ENCODE assay signal across 8 cellular contexts in genomic region chr6:87703039-87703438, GRCh38. TPM values are rescaled to one million over a fixed set of nuclear protein-coding genes. Genes with fewer than 3 reads are reported as not detected.
DNase-seq lines count a peak whose midpoint lies in the region; ATAC-seq and TF ChIP-seq lines count a peak whose summit lies in the region.
"Not testable (repeated sequence)": the region's sequence is repeated elsewhere in the genome, so short reads cannot be mapped to it uniquely, and the experiment has no call there.

No MANE protein-coding gene starts in this region.

- ATAC-seq in effector memory CD8-positive, alpha-beta T cell (replicated peaks) = not testable (repeated sequence)

- not testable (repeated sequence) for H3K27me3 Mint-ChIP-seq in activated naive CD4-positive, alpha-beta T cell treated with anti-CD3 and anti-CD28 coated beads, Interleukin-2, amount 50 U/mL, for 24 hours; effector memory CD8-positive, alpha-beta T cell; nephron (ENCODE audit: low read depth)

- 75 to 85% (median 83%) methylated on average over 19 of the region's 19 CpGs for WGBS in stomach, 5 donors

- not testable (repeated sequence) for H3K36me3 ChIP-seq in BJ (ENCODE audit: control insufficient read depth, insufficient read depth, low read length); iPS-18a (ENCODE audit: control insufficient read depth, low read depth, low read length); stomach

- H3K27ac ChIP-seq in HL-60 (replicated peaks) = peak overlapping the region; percentile 66
- not testable (repeated sequence) for H3K27ac ChIP-seq in iPS-18a (ENCODE audit: low read length)
- peak overlapping the region in 4 of 5 donors; percentile 95 to 99 (median 98) for H3K27ac ChIP-seq in stomach

- not testable (repeated sequence) for H3K36me3 Mint-ChIP-seq in activated naive CD4-positive, alpha-beta T cell treated with anti-CD3 and anti-CD28 coated beads, Interleukin-2, amount 50 U/mL, for 24 hours; nephron (ENCODE audit: low read depth)
- peaks cover 27% of the 10 kb centered on the region for H3K36me3 Mint-ChIP-seq in effector memory CD8-positive, alpha-beta T cell (ENCODE audit: insufficient read depth)

- H3K4me1 ChIP-seq in iPS-18a (ENCODE audit: control insufficient read depth, low read depth, low read length) = not testable (repeated sequence)
- H3K4me1 ChIP-seq in stomach = peaks cover 6 to 32% (median 18%) of the 10 kb centered on the region in 4 donors

- not testable (repeated sequence) for TF ChIP-seq POLR2A in stomach (IDR thresholded peaks at IDR 0.05)

- not testable (repeated sequence) for DNase-seq in BJ (ENCODE audit: low read depth); HL-60 (ENCODE audit: low read depth in 1 of 2, low spot score in 1 of 2); effector memory CD8-positive, alpha-beta T cell; stomach
- DNase-seq in SIG-M5 treated with dmso at 0.1 percent for 504 hours (lab: John Stamatoyannopoulos, UW; ENCODE audit: unreplicated experiment) = peak; percentile 42

- TF ChIP-seq CTCF in BJ (IDR thresholded peaks at IDR 0.05; ENCODE audit: insufficient read depth, low read depth, low read length); HL-60 (IDR thresholded peaks at IDR 0.05; ENCODE audit: insufficient read depth, low read length); nephron (IDR thresholded peaks at IDR 0.05; ENCODE audit: unreplicated experiment in 3 of 3); stomach (IDR thresholded peaks at IDR 0.05): not testable (repeated sequence)

- peak overlapping the region; percentile 90 for H3K27ac Mint-ChIP-seq in activated naive CD4-positive, alpha-beta T cell treated with anti-CD3 and anti-CD28 coated beads, Interleukin-2, amount 50 U/mL, for 24 hours
- peak overlapping the region; percentile 93 to 94 for H3K27ac Mint-ChIP-seq in effector memory CD8-positive, alpha-beta T cell
- peak overlapping the region; percentile 98 to 99 (median 99) for H3K27ac Mint-ChIP-seq in nephron

- H3K9me3 Mint-ChIP-seq in activated naive CD4-positive, alpha-beta T cell treated with anti-CD3 and anti-CD28 coated beads, Interleukin-2, amount 50 U/mL, for 24 hours; effector memory CD8-positive, alpha-beta T cell; nephron: not testable (repeated sequence)

- H3K4me3 ChIP-seq in BJ (ENCODE audit: low read depth, low read length) (peak overlapping the region; percentile 81), HL-60 (replicated peaks; ENCODE audit: insufficient read depth, low read length) (peak overlapping the region; percentile 54), iPS-18a (ENCODE audit: low read length) (peak overlapping the region; percentile 78), stomach (peak overlapping the region; percentile 81 to 92 (median 87))

- H3K4me3 Mint-ChIP-seq in activated naive CD4-positive, alpha-beta T cell treated with anti-CD3 and anti-CD28 coated beads, Interleukin-2, amount 50 U/mL, for 24 hours = peak overlapping the region; percentile 92
- H3K4me3 Mint-ChIP-seq in effector memory CD8-positive, alpha-beta T cell = peak overlapping the region; percentile 86 to 93
- peak overlapping the region; percentile 90 to 97 (median 95) for H3K4me3 Mint-ChIP-seq in nephron

- not testable (repeated sequence) for H3K9me3 ChIP-seq in iPS-18a (ENCODE audit: control insufficient read depth, low read depth, low read length); stomach

- POLR2A ChIA-PET in BJ (lab: Charles Lee) = interaction anchor here (1.0 kb wide), 1 partner anchor 20 kb away, joined by 3 read pairs; no protein-coding TSS in a partner anchor

- intact Hi-C loops in stomach (cut with DNase I; ENCODE audit: low total_unique reads) = not testable (repeated sequence)

- H3K4me1 Mint-ChIP-seq in activated naive CD4-positive, alpha-beta T cell treated with anti-CD3 and anti-CD28 coated beads, Interleukin-2, amount 50 U/mL, for 24 hours = peaks cover 29% of the 10 kb centered on the region
- peaks cover 20 to 40% of the 10 kb centered on the region in 2 donors for H3K4me1 Mint-ChIP-seq in effector memory CD8-positive, alpha-beta T cell (ENCODE audit: low read depth in 2 of 2)
- H3K4me1 Mint-ChIP-seq in nephron = peaks cover 21% of the 10 kb centered on the region

- not testable (repeated sequence) for TF ChIP-seq EP300 in stomach (IDR thresholded peaks at IDR 0.05)

- not testable (repeated sequence) for H3K27me3 ChIP-seq in BJ (ENCODE audit: control insufficient read depth, insufficient read depth, low read length); HL-60 (ENCODE audit: insufficient read depth, poor library complexity, severe bottlenecking); iPS-18a (ENCODE audit: control insufficient read depth, insufficient read depth, low read length); stomach

- peak overlapping the region; percentile 95 for H3K9ac ChIP-seq in iPS-18a (ENCODE audit: low read length)

- CTCF ChIA-PET in BJ (lab: Yijun Ruan, JAX) = not testable (repeated sequence)

RNA-seq across cellular contexts. Expression of gene AKIRIN2, which starts 1.0 kb away (rescaled TPM):
- polyA plus RNA-seq in BJ (2011; rRNA removed) (8.1 and 15.1 TPM in 2 replicates), stomach (10 to 100 TPM; 13.0 to 20.3 (median 18.0) TPM)
- 12.1 and 23.2 TPM in 2 replicates for polyA minus RNA-seq in BJ (2011; rRNA and poly(A)+ RNA removed)
- 10 to 100 TPM in 2 of 5 donors, 1 to 10 TPM in 2, under 1 TPM in 1; 0.58 to 49.0 (median 5.8) TPM for total RNA-seq in stomach
